9 cellular contexts compared by ENCODE assay signal in genomic region chr3:134462236-134463059, GRCh38. TPM values are rescaled to one million over a fixed set of nuclear protein-coding genes. Genes with fewer than 3 reads are reported as not detected.
DNase-seq lines count a peak whose midpoint lies in the region; ATAC-seq and TF ChIP-seq lines count a peak whose summit lies in the region.
"Had no signal": no experiment of that assay in that cellular context is flagged by ENCODE, and none has a peak within 500 bp of the region (broad histone marks: within the 10 kb centered on the region; RNA-seq: fewer than 3 reads in every experiment).

No MANE protein-coding gene starts in this region.

- CTCF ChIA-PET in HEK293T (lab: Yijun Ruan, JAX): no interaction called here

- H3K4me3 ChIP-seq in right cardiac atrium (ENCODE audit: low read length) (no peak overlapping the region), gastrocnemius medialis (no peak overlapping the region)

- WGBS in right cardiac atrium: 37% methylated on average over 10 of the region's 10 CpGs

- DNase-seq in ELF-1 (ENCODE audit: low read depth, low spot score) (peak; percentile 48), astrocyte of the hippocampus (ENCODE audit: low read depth, low spot score) (peak; percentile 48), right cardiac atrium (no peak), gastrocnemius medialis (no peak), HEK293T (ENCODE audit: extremely low spot score) (no peak), C1 segment of cervical spinal cord (lab: John Stamatoyannopoulos, UW) (no peak), LoVo (ENCODE audit: low spot score) (no peak)
- DNase-seq: substantia nigra had no signal

- POLR2A ChIA-PET in HEK293T (lab: Yijun Ruan, JAX): no interaction called here

- no peaks in the 10 kb centered on the region for H3K27me3 ChIP-seq in right cardiac atrium (ENCODE audit: control insufficient read depth, insufficient read depth)
- H3K27me3 ChIP-seq in gastrocnemius medialis: no peaks in the 10 kb centered on the region

- ATAC-seq in right cardiac atrium (peak; percentile 20 to 34), gastrocnemius medialis (peak; percentile 38 to 41), HG02981 (IDR thresholded peaks at IDR 0.05; ENCODE audit: unreplicated experiment) (no peak)

- TF ChIP-seq CTCF in gastrocnemius medialis (IDR thresholded peaks at IDR 0.05 in 4 of 5, conservative IDR thresholded peaks at IDR 0.05 in 1 of 5): no peak

- intact Hi-C loops in right cardiac atrium (cut with DNase I): loop anchor here in 1 of 4 donors (5.0 kb wide), 1 partner anchor 90 kb away; the partner anchor contains the start of gene AMOTL2
- intact Hi-C loops in gastrocnemius medialis (cut with DNase I; ENCODE audit: low total_unique reads): no loop called here

- in situ Hi-C loops in gastrocnemius medialis (cut with MboI; ENCODE audit: low sequenced_read_pairs in 4 of 4): loop anchor here in 1 of 4 donors (5.0 kb wide), 1 partner anchor 80 kb away; no protein-coding TSS in a partner anchor

- H3K9me3 ChIP-seq in right cardiac atrium (ENCODE audit: control insufficient read depth, low read length) (no peaks in the 10 kb centered on the region), gastrocnemius medialis (no peaks in the 10 kb centered on the region)

- H3K4me1 ChIP-seq in right cardiac atrium (ENCODE audit: control insufficient read depth, insufficient read depth, low read length) (peaks cover 6% of the 10 kb centered on the region), gastrocnemius medialis (peaks cover 4 to 6% of the 10 kb centered on the region in 2 donors)

- no peaks in the 10 kb centered on the region for H3K36me3 ChIP-seq in gastrocnemius medialis

- H3K27ac ChIP-seq in right cardiac atrium (ENCODE audit: low read length) (peak overlapping the region; percentile 94), gastrocnemius medialis (peak overlapping the region; percentile 26 to 66 (median 61))

- no peak for TF ChIP-seq POLR2A in gastrocnemius medialis (IDR thresholded peaks at IDR 0.05)

TF ChIP-seq in HEK293T, 16 proteins besides CTCF, POLR2A, EP300 and RAD21:
- TF ChIP-seq ARNT (IDR thresholded peaks at IDR 0.05): no peak
- TF ChIP-seq ZNF384 (IDR thresholded peaks at IDR 0.05): no peak
- TF ChIP-seq, protein P1, sequence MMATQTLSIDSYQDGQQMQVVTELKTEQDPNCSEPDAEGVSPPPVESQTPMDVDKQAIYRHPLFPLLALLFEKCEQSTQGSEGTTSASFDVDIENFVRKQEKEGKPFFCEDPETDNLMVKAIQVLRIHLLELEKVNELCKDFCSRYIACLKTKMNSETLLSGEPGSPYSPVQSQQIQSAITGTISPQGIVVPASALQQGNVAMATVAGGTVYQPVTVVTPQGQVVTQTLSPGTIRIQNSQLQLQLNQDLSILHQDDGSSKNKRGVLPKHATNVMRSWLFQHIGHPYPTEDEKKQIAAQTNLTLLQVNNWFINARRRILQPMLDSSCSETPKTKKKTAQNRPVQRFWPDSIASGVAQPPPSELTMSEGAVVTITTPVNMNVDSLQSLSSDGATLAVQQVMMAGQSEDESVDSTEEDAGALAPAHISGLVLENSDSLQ (IDR thresholded peaks at IDR 0.05): no peak
- no peak for TF ChIP-seq FOXA1 (IDR thresholded peaks at IDR 0.05)
- TF ChIP-seq SUZ12 (IDR thresholded peaks at IDR 0.05): no peak
- no peak for TF ChIP-seq L3MBTL2 (conservative IDR thresholded peaks at IDR 0.05)
- no peak for TF ChIP-seq SP1 (IDR thresholded peaks at IDR 0.05)
- no peak for TF ChIP-seq NFRKB (IDR thresholded peaks at IDR 0.05)
- no peak for TF ChIP-seq HDGF (IDR thresholded peaks at IDR 0.05; ENCODE audit: borderline replicate concordance)
- no peak for TF ChIP-seq TARDBP (IDR thresholded peaks at IDR 0.05)
- TF ChIP-seq BHLHE40 (IDR thresholded peaks at IDR 0.05; ENCODE audit: borderline replicate concordance): no peak
- TF ChIP-seq LEF1 (IDR thresholded peaks at IDR 0.05; ENCODE audit: borderline replicate concordance): no peak
- TF ChIP-seq CTBP1 (IDR thresholded peaks at IDR 0.05; ENCODE audit: borderline replicate concordance): no peak
- no peak for TF ChIP-seq ELF4 (IDR thresholded peaks at IDR 0.05)
- TF ChIP-seq FOXK2 (IDR thresholded peaks at IDR 0.05): no peak

RNA-seq across cellular contexts. Expression of gene ANAPC13, which starts 23.3 kb away (rescaled TPM):
- total RNA-seq in right cardiac atrium (10 to 100 TPM; 75.6 to 95.8 (median 81.3) TPM), gastrocnemius medialis (10 to 100 TPM; 32.3 to 82.2 (median 78.7) TPM)
- 87.7 TPM for polyA plus RNA-seq in right cardiac atrium

RNA-seq across cellular contexts. Expression of gene CEP63, which starts 23.4 kb away (rescaled TPM):
- total RNA-seq in right cardiac atrium: 10 to 100 TPM; 31.3 to 41.6 (median 39.4) TPM
- 34.6 TPM for polyA plus RNA-seq in right cardiac atrium
- total RNA-seq in gastrocnemius medialis: 10 to 100 TPM; 21.4 to 23.5 (median 22.4) TPM

Comparison
In these comparisons a context has a peak if more than half of its experiments do, and no peak if none do; other contexts are left out.
1. DNase-seq: peak in ELF-1 (single experiment) and astrocyte of the hippocampus (single experiment); none in right cardiac atrium (0 of 3), gastrocnemius medialis (0 of 2), HEK293T (single experiment), C1 segment of cervical spinal cord (0 of 14) and LoVo (single experiment).